In genomic region chr12:6724409-6724797, GRCh38 we compare ENCODE assay signal across 7 cellular contexts. TPM values are rescaled to one million over a fixed set of nuclear protein-coding genes. Genes with fewer than 3 reads are reported as not detected.
DNase-seq lines count a peak whose midpoint lies in the region; ATAC-seq and TF ChIP-seq lines count a peak whose summit lies in the region.

No MANE protein-coding gene starts in this region.

- peaks cover 22% of the 10 kb centered on the region for H3K4me1 Mint-ChIP-seq in activated naive CD8-positive, alpha-beta T cell treated with anti-CD3 and anti-CD28 coated beads, Interleukin-2, amount 10 ng/mL, durations not matched to agents 7 days and 5 days

- CTCF ChIA-PET in HEK293T (lab: Yijun Ruan, JAX): interaction anchor here (0.6 to 1.9 kb wide), 7 partner anchors 10 to 149 kb away, joined by 3 to 6 read pairs (median 4); partner anchors contain the start of genes GPR162, PTMS and SPSB2

- peak overlapping the region; percentile 74 for H3K9ac ChIP-seq in iPS-18a (ENCODE audit: low read length)

- no peaks in the 10 kb centered on the region for H3K27me3 ChIP-seq in iPS-18a (ENCODE audit: control insufficient read depth, insufficient read depth, low read length)

- peak; percentile 29 for ATAC-seq in activated naive CD8-positive, alpha-beta T cell treated with anti-CD3 and anti-CD28 coated beads, Interleukin-2, amount 10 ng/mL, durations not matched to agents 7 days and 5 days (ENCODE audit: low read depth)

- H3K9me3 Mint-ChIP-seq in activated naive CD8-positive, alpha-beta T cell treated with anti-CD3 and anti-CD28 coated beads, Interleukin-2, amount 10 ng/mL, durations not matched to agents 7 days and 5 days: no peaks in the 10 kb centered on the region

- no peaks in the 10 kb centered on the region for H3K9me3 ChIP-seq in iPS-18a (ENCODE audit: control insufficient read depth, low read depth, low read length)

- H3K36me3 ChIP-seq in iPS-18a (ENCODE audit: control insufficient read depth, low read depth, low read length): peaks cover 15% of the 10 kb centered on the region

- peaks cover 8% of the 10 kb centered on the region for H3K36me3 Mint-ChIP-seq in activated naive CD8-positive, alpha-beta T cell treated with anti-CD3 and anti-CD28 coated beads, Interleukin-2, amount 10 ng/mL, durations not matched to agents 7 days and 5 days

- peak; percentile 26 for DNase-seq in HEK293T (ENCODE audit: extremely low spot score)
- peak; percentile 39 for DNase-seq in NCI-H748 (lab: John Stamatoyannopoulos, UW; ENCODE audit: unreplicated experiment)
- peak; percentile 65 for DNase-seq in activated naive CD8-positive, alpha-beta T cell treated with anti-CD3 and anti-CD28 coated beads, Interleukin-2, amount 10 ng/mL, durations not matched to agents 7 days and 5 days
- no peak for DNase-seq in NCI-H2196 (lab: John Stamatoyannopoulos, UW; ENCODE audit: unreplicated experiment)

- peak overlapping the region; percentile 75 for H3K4me3 ChIP-seq in GM12875 (ENCODE audit: low read depth, low read length)
- H3K4me3 ChIP-seq in iPS-18a (ENCODE audit: low read length): peak overlapping the region; percentile 73
- H3K4me3 ChIP-seq in skin epidermis: peak overlapping the region; percentile 41 to 65 (median 50)

- peak overlapping the region; percentile 99 for H3K27ac Mint-ChIP-seq in activated naive CD8-positive, alpha-beta T cell treated with anti-CD3 and anti-CD28 coated beads, Interleukin-2, amount 10 ng/mL, durations not matched to agents 7 days and 5 days

- H3K4me3 Mint-ChIP-seq in activated naive CD8-positive, alpha-beta T cell treated with anti-CD3 and anti-CD28 coated beads, Interleukin-2, amount 10 ng/mL, durations not matched to agents 7 days and 5 days: peak overlapping the region; percentile 99

- no peak for TF ChIP-seq CTCF in GM12875 (IDR thresholded peaks at IDR 0.05; ENCODE audit: borderline replicate concordance, insufficient read depth, low read depth, low read length)

- H3K4me1 ChIP-seq in iPS-18a (ENCODE audit: control insufficient read depth, low read depth, low read length): peaks cover 11% of the 10 kb centered on the region

- peaks cover 3% of the 10 kb centered on the region for H3K27me3 Mint-ChIP-seq in activated naive CD8-positive, alpha-beta T cell treated with anti-CD3 and anti-CD28 coated beads, Interleukin-2, amount 10 ng/mL, durations not matched to agents 7 days and 5 days

- POLR2A ChIA-PET in HEK293T (lab: Yijun Ruan, JAX): interaction anchor here (0.6 to 3.2 kb wide), 44 partner anchors 9 to 274 kb away, joined by 3 to 91 read pairs (median 5); partner anchors contain the start of genes CDCA3, GPR162, LRRC23 and MLF2
- POLR2A ChIA-PET in activated naive CD8-positive, alpha-beta T cell treated with anti-CD3 and anti-CD28 coated beads, Interleukin-2, amount 10 ng/mL, durations not matched to agents 7 days and 5 days (lab: Charles Lee): interaction anchor here (0.5 to 4.8 kb wide), 31 partner anchors 15 to 387 kb away, joined by 3 to 71 read pairs (median 5); partner anchors contain the start of genes CDCA3, GAPDH, LAG3 and LPAR5

- H3K27ac ChIP-seq in iPS-18a (ENCODE audit: low read length): peak overlapping the region; percentile 67
- peak overlapping the region; percentile 43 to 93 (median 86) for H3K27ac ChIP-seq in skin epidermis

TF ChIP-seq in HEK293T, 16 proteins besides CTCF, POLR2A, EP300 and RAD21:
- TF ChIP-seq LEF1 (IDR thresholded peaks at IDR 0.05; ENCODE audit: borderline replicate concordance) (no peak), L3MBTL2 (conservative IDR thresholded peaks at IDR 0.05) (peak; percentile 65)

RNA-seq across cellular contexts. Expression of gene COPS7A, which starts 0.6 kb away (rescaled TPM):
- 10 to 100 TPM; 29.8 to 35.6 TPM for total RNA-seq in activated naive CD8-positive, alpha-beta T cell treated with anti-CD3 and anti-CD28 coated beads, Interleukin-2, amount 10 ng/mL, durations not matched to agents 7 days and 5 days

RNA-seq across cellular contexts. Expression of gene PIANP, which starts 23.8 kb away (rescaled TPM):
- total RNA-seq in activated naive CD8-positive, alpha-beta T cell treated with anti-CD3 and anti-CD28 coated beads, Interleukin-2, amount 10 ng/mL, durations not matched to agents 7 days and 5 days: 1 to 10 TPM in 1 of 2 experiments, under 1 TPM in 1; 0.75 to 1.1 TPM

RNA-seq across cellular contexts. Expression of gene MLF2, which starts 28.5 kb away (rescaled TPM):
- total RNA-seq in activated naive CD8-positive, alpha-beta T cell treated with anti-CD3 and anti-CD28 coated beads, Interleukin-2, amount 10 ng/mL, durations not matched to agents 7 days and 5 days: 100 to 1,000 TPM; 108 to 118 TPM

RNA-seq across cellular contexts. Expression of gene ZNF384, which starts 35.2 kb away (rescaled TPM):
- 10 to 100 TPM; 79.5 to 88.2 TPM for total RNA-seq in activated naive CD8-positive, alpha-beta T cell treated with anti-CD3 and anti-CD28 coated beads, Interleukin-2, amount 10 ng/mL, durations not matched to agents 7 days and 5 days

RNA-seq across cellular contexts. Expression of gene PTMS, which starts 41.8 kb away (rescaled TPM):
- total RNA-seq in activated naive CD8-positive, alpha-beta T cell treated with anti-CD3 and anti-CD28 coated beads, Interleukin-2, amount 10 ng/mL, durations not matched to agents 7 days and 5 days: 10 to 100 TPM; 36.2 to 43.5 TPM
